ENCODE assay signal across 8 cellular contexts in the genomic region with DNA sequence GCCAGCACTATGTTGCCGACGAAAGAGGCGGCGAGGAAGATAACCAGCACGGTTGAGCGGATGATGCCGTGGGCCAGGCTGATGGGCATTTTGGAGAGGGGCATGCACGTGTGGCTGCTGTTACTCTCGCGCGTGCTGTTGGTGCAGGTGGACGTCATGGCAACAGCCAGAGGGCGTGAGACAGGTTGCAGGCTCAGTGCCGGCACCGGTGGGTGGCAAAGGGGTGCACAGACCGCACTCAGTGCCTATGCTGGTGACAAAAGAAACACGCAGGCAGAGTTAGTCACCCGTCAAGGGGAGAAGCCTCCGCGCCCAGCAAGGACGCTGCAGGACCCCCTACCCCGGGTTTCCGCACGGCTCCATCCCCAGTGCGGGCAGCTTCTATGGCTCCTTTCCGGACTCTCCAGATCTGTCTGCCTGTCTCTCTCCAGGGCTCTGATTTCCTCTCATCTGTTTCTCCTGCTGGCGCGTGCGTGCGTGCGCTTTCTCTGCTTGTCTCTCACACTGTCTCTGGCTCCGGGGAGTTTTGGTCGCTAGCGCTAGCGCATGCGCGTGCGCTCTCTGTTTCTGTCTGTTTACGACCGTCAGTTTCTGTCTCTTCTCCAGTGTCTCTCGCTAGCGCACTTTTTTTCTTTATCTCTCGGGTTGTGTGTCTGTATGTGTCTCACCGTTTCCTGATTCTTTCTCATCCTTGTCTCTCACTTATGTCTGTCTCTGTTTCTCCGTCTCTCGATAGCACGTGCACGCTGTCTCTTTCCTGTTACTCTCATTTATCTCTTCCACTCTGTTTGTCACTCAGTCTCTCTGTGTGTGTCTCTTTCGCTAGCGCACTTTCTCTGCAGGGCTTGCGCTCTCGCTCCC. TPM values are rescaled to one million over a fixed set of nuclear protein-coding genes. Genes with fewer than 3 reads are reported as not detected.
DNase-seq lines count a peak whose midpoint lies in the region; ATAC-seq and TF ChIP-seq lines count a peak whose summit lies in the region.

No MANE protein-coding gene starts in this region.

- TF ChIP-seq CTCF in fibroblast of lung (conservative IDR thresholded peaks at IDR 0.05 in 1 of 2, IDR thresholded peaks at IDR 0.05 in 1 of 2; ENCODE audit: low read depth in 1 of 2, low read length in 2 of 2) (no peak), progenitor cell of endocrine pancreas (IDR thresholded peaks at IDR 0.05; ENCODE audit: unreplicated experiment) (no peak)

- H3K27ac Mint-ChIP-seq in progenitor cell of endocrine pancreas = no peak overlapping the region

- peak; percentile 23 for DNase-seq in HCEC 1CT
- peak; percentile 2 for DNase-seq in NCI-H1417 treated with DMSO at 0.1 percent for 48 hours (lab: John Stamatoyannopoulos, UW)
- peak; percentile 64 for DNase-seq in activated CD8-positive, alpha-beta memory T cell treated with anti-CD3 and anti-CD28 coated beads for 24 hours
- peak; percentile 18 to 29 for DNase-seq in fibroblast of lung (ENCODE audit: low read depth in 2 of 2)
- peak; percentile 4 for DNase-seq in non-pigmented ciliary epithelial cell (ENCODE audit: low read depth)
- no peak for DNase-seq in NCI-H2029 (lab: John Stamatoyannopoulos, UW)
- DNase-seq in progenitor cell of endocrine pancreas (ENCODE audit: low spot score, unreplicated experiment) = no peak

- peaks cover 9% of the 10 kb centered on the region for H3K9me3 Mint-ChIP-seq in progenitor cell of endocrine pancreas (ENCODE audit: low read depth)

- H3K4me3 Mint-ChIP-seq in progenitor cell of endocrine pancreas (ENCODE audit: low read depth) = no peak overlapping the region

- peaks cover 22% of the 10 kb centered on the region for H3K27me3 ChIP-seq in fibroblast of lung (ENCODE audit: control insufficient read depth, insufficient read depth, low read length)

- H3K4me1 Mint-ChIP-seq in progenitor cell of endocrine pancreas (ENCODE audit: low read depth) = peaks cover 5% of the 10 kb centered on the region

- peak; percentile 63 for ATAC-seq in GM18499 (IDR thresholded peaks at IDR 0.05; ENCODE audit: insufficient read depth, unreplicated experiment)

- H3K9ac ChIP-seq in fibroblast of lung (ENCODE audit: insufficient read depth, low read length) = no peak overlapping the region

- no peaks in the 10 kb centered on the region for H3K4me1 ChIP-seq in fibroblast of lung (ENCODE audit: control insufficient read depth, extremely low read depth, insufficient read depth, low read length)

- no peak overlapping the region for H3K27ac ChIP-seq in fibroblast of lung (ENCODE audit: insufficient read depth, low read length)

- no peaks in the 10 kb centered on the region for H3K36me3 ChIP-seq in fibroblast of lung (ENCODE audit: control insufficient read depth, insufficient read depth, low read length)

- H3K36me3 Mint-ChIP-seq in progenitor cell of endocrine pancreas (ENCODE audit: insufficient read depth) = peaks cover 1% of the 10 kb centered on the region

- peak overlapping the region; percentile 62 for H3K4me2 ChIP-seq in fibroblast of lung (ENCODE audit: extremely low read depth, insufficient read depth, low read length)

- peak overlapping the region; percentile 15 for H2AFZ ChIP-seq in fibroblast of lung (ENCODE audit: low read length)

- peak overlapping the region; percentile 14 to 64 (median 46) for H3K4me3 ChIP-seq in fibroblast of lung (replicated peaks in 1 of 4; ENCODE audit: control extremely low read depth in 1 of 4, insufficient read depth in 1 of 4, low read depth in 3 of 4, low read length in 4 of 4)

- peaks cover 72% of the 10 kb centered on the region for H3K27me3 Mint-ChIP-seq in progenitor cell of endocrine pancreas

- no peaks in the 10 kb centered on the region for H4K20me1 ChIP-seq in fibroblast of lung (ENCODE audit: control insufficient read depth, extremely low read depth, insufficient read depth, low read length)

- H3K79me2 ChIP-seq in fibroblast of lung (ENCODE audit: control insufficient read depth, insufficient read depth, low read length) = no peaks in the 10 kb centered on the region

- H3K9me3 ChIP-seq in fibroblast of lung (ENCODE audit: control insufficient read depth, insufficient read depth, low read depth, low read length) = no peaks in the 10 kb centered on the region

RNA-seq across cellular contexts. Expression of a gene that starts 2.0 kb away (rescaled TPM):
- total RNA-seq in fibroblast of lung = not detected in 2 replicates
- not detected in 2 replicates for polyA plus RNA-seq in fibroblast of lung
- polyA plus RNA-seq in fibroblast of lung (2012) = not detected in 2 replicates
- not detected in 2 replicates for polyA minus RNA-seq in fibroblast of lung (ENCODE audit: low replicate concordance)
- total RNA-seq in progenitor cell of endocrine pancreas = not detected in 2 replicates

Comparison
In these comparisons a context has a peak if more than half of its experiments do, and no peak if none do; other contexts are left out.
1. DNase-seq: peak in HCEC 1CT (single experiment), NCI-H1417 treated with DMSO at 0.1 percent for 48 hours (single experiment), activated CD8-positive, alpha-beta memory T cell treated with anti-CD3 and anti-CD28 coated beads for 24 hours (single experiment), fibroblast of lung (2 of 2) and non-pigmented ciliary epithelial cell (single experiment); none in NCI-H2029 (single experiment) and progenitor cell of endocrine pancreas (single experiment).